In the genomic region with DNA sequence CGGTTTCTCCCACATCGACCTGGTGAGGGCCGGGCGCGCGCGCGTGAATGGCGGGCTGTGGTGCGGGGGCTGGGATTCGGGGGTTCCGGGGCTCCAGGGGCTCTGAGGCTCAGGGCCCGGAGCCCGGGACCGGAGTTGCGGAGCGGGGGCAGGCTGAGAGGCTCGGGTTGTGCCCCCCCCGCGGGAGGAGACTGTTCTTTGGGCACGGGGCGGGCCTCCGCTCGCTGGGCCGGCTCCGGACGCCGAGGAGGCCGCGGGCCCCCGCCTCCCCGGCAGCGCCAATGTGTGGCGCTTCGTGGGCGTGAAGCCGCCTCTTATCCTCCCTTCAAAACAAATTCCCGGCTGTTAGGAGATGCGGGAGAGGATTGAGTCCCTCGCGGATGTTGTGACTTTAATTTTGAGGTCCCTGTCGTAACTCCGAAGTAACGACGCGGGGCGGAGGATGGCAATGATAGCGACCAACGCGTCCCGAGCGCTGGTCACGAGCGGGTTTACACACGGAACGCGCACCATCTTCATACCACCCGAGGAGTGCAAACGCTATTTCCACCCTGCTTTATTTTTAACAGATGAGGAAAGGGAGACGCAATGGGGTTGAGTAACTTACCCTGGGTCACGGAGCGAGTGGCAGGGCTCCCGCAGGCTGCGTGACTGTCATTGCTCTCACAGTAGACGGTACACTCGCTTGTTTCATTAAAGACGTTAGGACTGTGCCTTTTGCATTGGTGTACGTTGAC, we compare ENCODE assay signal across 8 cellular contexts. TPM values are rescaled to one million over a fixed set of nuclear protein-coding genes. Genes with fewer than 3 reads are reported as not detected.
A peak's percentile ranks its signal among the peaks of the same experiment; 100 is the strongest.
DNase-seq lines count a peak whose midpoint lies in the region; ATAC-seq, FAIRE-seq and TF ChIP-seq lines count a peak whose summit lies in the region.

No MANE protein-coding gene starts in this region.

- FAIRE-seq in kidney (lab: Jason Lieb, UNC): no peak

- dilution Hi-C loops in mammary epithelial cell (cut with HindIII; ENCODE audit: low sequenced_read_pairs): no loop called here

- TF ChIP-seq CTCF in AG10803 (conservative IDR thresholded peaks at IDR 0.05; ENCODE audit: low read length) (no peak), mammary epithelial cell (conservative IDR thresholded peaks at IDR 0.05 in 1 of 2, IDR thresholded peaks at IDR 0.05 in 1 of 2; ENCODE audit: extremely low read depth in 1 of 2, insufficient read depth in 1 of 2, low read depth in 1 of 2, low read length in 2 of 2) (no peak), kidney (IDR thresholded peaks at IDR 0.05; ENCODE audit: borderline replicate concordance, extremely low read depth, insufficient read depth) (no peak)

- peak overlapping the region; percentile 86 for H3K4me2 ChIP-seq in mammary epithelial cell (ENCODE audit: insufficient read depth, low read depth, low read length)

- H3K9ac ChIP-seq in mammary epithelial cell (ENCODE audit: insufficient read depth, low read length) (peak overlapping the region; percentile 75), kidney (ENCODE audit: low read length in 2 of 2) (peak overlapping the region; percentile 42 to 91)

- H2AFZ ChIP-seq in mammary epithelial cell (ENCODE audit: low read depth, low read length): peak overlapping the region; percentile 96

- H3K27me3 ChIP-seq in mammary epithelial cell (ENCODE audit: insufficient read depth, low read length): no peaks in the 10 kb centered on the region

- intact Hi-C loops in mammary epithelial cell (cut with micrococcal nuclease) (no loop called here), kidney (cut with DNase I) (no loop called here)

- H3K4me3 ChIP-seq in AG10803 (ENCODE audit: low read length) (peak overlapping the region; percentile 88), mammary epithelial cell (replicated peaks in 1 of 3; ENCODE audit: insufficient read depth in 1 of 3, low read depth in 2 of 3, low read length in 3 of 3) (peak overlapping the region; percentile 58 to 90 (median 79)), kidney (ENCODE audit: low read length in 2 of 2) (peak overlapping the region; percentile 96 to 97)

- DNase-seq in AG10803 (ENCODE audit: low read depth): peak; percentile 50
- DNase-seq in RPMI8226: peak; percentile 31
- peak; percentile 57 for DNase-seq in mammary epithelial cell
- DNase-seq in kidney: no peak
- DNase-seq in stimulated activated CD4-positive, alpha-beta T cell treated with anti-CD3 and anti-CD28 coated beads, Interleukin-2, amount 100 ng/mL, for 48 hours: peak; percentile 22
- DNase-seq in ureter (ENCODE audit: low spot score): no peak

- H3K4me1 ChIP-seq in mammary epithelial cell (ENCODE audit: insufficient read depth, low read length) (peaks cover 24% of the 10 kb centered on the region), kidney (ENCODE audit: control insufficient read depth in 1 of 2, insufficient read depth in 1 of 2, low read depth in 1 of 2, low read length in 2 of 2) (peaks cover 2 to 4% of the 10 kb centered on the region in 2 donors)

- peaks cover 60% of the 10 kb centered on the region for H3K79me2 ChIP-seq in mammary epithelial cell (ENCODE audit: insufficient read depth, low read length)

- peak overlapping the region; percentile 59 for H3K27ac ChIP-seq in mammary epithelial cell (ENCODE audit: insufficient read depth, low read depth, low read length)
- H3K27ac ChIP-seq in kidney (ENCODE audit: low read depth in 2 of 2, low read length in 2 of 2): peak overlapping the region; percentile 86 to 91

- CTCF ChIA-PET in mammary epithelial cell (lab: Charles Lee; ENCODE audit: low non-redundant PET): no interaction called here

- H3K36me3 ChIP-seq in mammary epithelial cell (ENCODE audit: insufficient read depth, low read length) (peaks cover 13% of the 10 kb centered on the region), kidney (ENCODE audit: control insufficient read depth in 1 of 2, insufficient read depth in 2 of 2, low read length in 2 of 2) (no peaks in the 10 kb centered on the region)

- no TSS peak for BruUV-seq in mammary epithelial cell (replicated peaks; lab: Mats Ljungman, UMichigan)

- H4K20me1 ChIP-seq in mammary epithelial cell (ENCODE audit: insufficient read depth, low read length): peaks cover 18% of the 10 kb centered on the region

- under 1% methylated on average over 29 of the region's 68 CpGs for WGBS in mammary epithelial cell (ENCODE audit: low coverage, missing lambda C conversion rate)

- in situ Hi-C loops in mammary epithelial cell (cut with MboI; ENCODE audit: low sequenced_read_pairs in 2 of 2): no loop called here

- no peaks in the 10 kb centered on the region for H3K9me3 ChIP-seq in mammary epithelial cell (replicated peaks; ENCODE audit: insufficient read depth, low read length)
- no peaks in the 10 kb centered on the region for H3K9me3 ChIP-seq in kidney (ENCODE audit: control insufficient read depth in 1 of 2, low read length in 2 of 2)

- peak; percentile 12 for ATAC-seq in GM18858 (IDR thresholded peaks at IDR 0.05; ENCODE audit: unreplicated experiment)
- peak; percentile 47 for ATAC-seq in HG03095 (IDR thresholded peaks at IDR 0.05; ENCODE audit: unreplicated experiment)

RNA-seq across cellular contexts. Expression of gene UBA2, which starts 0.5 kb away (rescaled TPM):
- total RNA-seq in mammary epithelial cell: 10 to 100 TPM; 88.7 to 92.5 TPM
- polyA plus RNA-seq in mammary epithelial cell: 83.9 TPM
- polyA minus RNA-seq in mammary epithelial cell: 378 TPM
- total RNA-seq in kidney: 63.6 TPM
- 41.3 TPM for polyA plus RNA-seq in kidney (ENCODE audit: insufficient read depth, low read depth, low replicate concordance)
- total RNA-seq in ureter: 82.9 TPM

RNA-seq across cellular contexts. Expression of gene PDCD2L, which starts 24.5 kb away (rescaled TPM):
- total RNA-seq in mammary epithelial cell: 10 to 100 TPM in 1 of 2 donors, 1 to 10 TPM in 1; 5.2 to 17.2 TPM
- 20.1 TPM for polyA plus RNA-seq in mammary epithelial cell
- 21.2 TPM for polyA minus RNA-seq in mammary epithelial cell
- 6.7 TPM for total RNA-seq in kidney
- polyA plus RNA-seq in kidney (ENCODE audit: insufficient read depth, low read depth, low replicate concordance): 5.5 TPM
- 10.6 TPM for total RNA-seq in ureter

RNA-seq across cellular contexts. Expression of gene WTIP, which starts 52.8 kb away (rescaled TPM):
- 10 to 100 TPM in 1 of 2 donors, 1 to 10 TPM in 1; 7.1 to 22.7 TPM for total RNA-seq in mammary epithelial cell
- polyA plus RNA-seq in mammary epithelial cell: 5.8 TPM
- polyA minus RNA-seq in mammary epithelial cell: 0.93 TPM
- 22.3 TPM for total RNA-seq in kidney
- polyA plus RNA-seq in kidney (ENCODE audit: insufficient read depth, low read depth, low replicate concordance): 15.5 TPM
- 14.9 TPM for total RNA-seq in ureter

Comparison
In these comparisons a context has a peak if more than half of its experiments do, and no peak if none do; other contexts are left out.
1. DNase-seq: peak in AG10803 (single experiment), RPMI8226 (single experiment), mammary epithelial cell (single experiment) and stimulated activated CD4-positive, alpha-beta T cell treated with anti-CD3 and anti-CD28 coated beads, Interleukin-2, amount 100 ng/mL, for 48 hours (2 of 2); none in kidney (single experiment) and ureter (single experiment).
2. Peak in every context shown above with its lines, with median percentiles within 50 percentile points of each other: H3K4me3 ChIP-seq.